In the genomic region with DNA sequence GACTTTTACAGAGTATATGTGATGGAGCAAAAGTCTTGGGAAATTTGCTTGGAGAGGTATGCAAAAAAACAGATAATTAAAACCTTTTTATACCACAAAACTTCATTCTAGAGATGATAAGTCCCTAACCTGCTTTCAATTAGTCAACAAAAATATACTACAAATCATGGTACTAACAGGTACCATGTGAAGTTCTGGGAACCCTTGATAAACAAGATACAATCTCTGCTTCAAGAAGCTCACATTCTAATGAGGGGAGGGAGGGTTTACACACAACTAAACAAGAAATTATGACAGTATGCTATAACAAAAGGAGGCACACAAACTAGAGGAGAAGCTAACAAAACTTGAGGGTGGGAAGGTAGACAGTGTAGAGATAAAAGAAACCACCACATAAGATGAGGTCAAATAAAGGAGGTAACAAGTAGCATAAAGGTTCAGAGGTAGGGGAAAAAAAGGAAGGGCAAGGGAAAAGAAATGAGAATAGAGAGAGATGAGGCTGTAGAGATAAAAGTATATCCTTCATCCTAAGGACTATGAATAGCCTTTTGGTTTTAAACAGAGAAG, we compare ENCODE assay signal across 21 cellular contexts.
DNase-seq lines count a peak whose midpoint lies in the region; ATAC-seq and TF ChIP-seq lines count a peak whose summit lies in the region.
"Had no signal": no experiment of that assay in that cellular context is flagged by ENCODE, and none has a peak within 500 bp of the region (broad histone marks: within the 10 kb centered on the region; RNA-seq: fewer than 3 reads in every experiment).

No MANE protein-coding gene starts in this region.

- no peaks in the 10 kb centered on the region for H3K27me3 Mint-ChIP-seq in activated naive CD8-positive, alpha-beta T cell treated with anti-CD3 and anti-CD28 coated beads for 36 hours
- H3K27me3 Mint-ChIP-seq in activated naive CD8-positive, alpha-beta T cell treated with anti-CD3 and anti-CD28 coated beads, Interleukin-2, amount 50 U/mL, for 24 hours, result no peaks in the 10 kb centered on the region
- no peaks in the 10 kb centered on the region for H3K27me3 Mint-ChIP-seq in T-helper 2 cell treated with Interferon-gamma antibody and Interleukin-4, amounts not matched to agents 5 μg/mL and 100 μg/mL, for 36 hours (ENCODE audit: low read depth)
- no peaks in the 10 kb centered on the region for H3K27me3 Mint-ChIP-seq in central memory CD8-positive, alpha-beta T cell
- H3K27me3 Mint-ChIP-seq in nephron progenitor cell (ENCODE audit: low read depth, poor library complexity), result no peaks in the 10 kb centered on the region
- H3K27me3 Mint-ChIP-seq: CD4-positive, alpha-beta memory T cell had no signal

- no peak for ATAC-seq in activated naive CD8-positive, alpha-beta T cell treated with anti-CD3 and anti-CD28 coated beads, Interleukin-2, amount 50 U/mL, for 24 hours
- ATAC-seq in central memory CD8-positive, alpha-beta T cell (replicated peaks; ENCODE audit: extremely low read depth, poor library complexity, severe bottlenecking), result no peak
- ATAC-seq: Right ventricle myocardium inferior had no signal

- H3K4me1 Mint-ChIP-seq in activated naive CD8-positive, alpha-beta T cell treated with anti-CD3 and anti-CD28 coated beads for 36 hours, result peaks cover 19% of the 10 kb centered on the region
- H3K4me1 Mint-ChIP-seq in activated naive CD8-positive, alpha-beta T cell treated with anti-CD3 and anti-CD28 coated beads, Interleukin-2, amount 50 U/mL, for 24 hours, result peaks cover 15% of the 10 kb centered on the region
- peaks cover 13% of the 10 kb centered on the region for H3K4me1 Mint-ChIP-seq in T-helper 2 cell treated with Interferon-gamma antibody and Interleukin-4, amounts not matched to agents 5 μg/mL and 100 μg/mL, for 36 hours (ENCODE audit: low read depth)
- H3K4me1 Mint-ChIP-seq in central memory CD8-positive, alpha-beta T cell, result peaks cover 15% of the 10 kb centered on the region
- no peaks in the 10 kb centered on the region for H3K4me1 Mint-ChIP-seq in nephron progenitor cell

- H3K36me3 Mint-ChIP-seq in activated naive CD8-positive, alpha-beta T cell treated with anti-CD3 and anti-CD28 coated beads for 36 hours, result peaks cover 21% of the 10 kb centered on the region
- peaks cover 19% of the 10 kb centered on the region for H3K36me3 Mint-ChIP-seq in activated naive CD8-positive, alpha-beta T cell treated with anti-CD3 and anti-CD28 coated beads, Interleukin-2, amount 50 U/mL, for 24 hours (ENCODE audit: low read depth)
- H3K36me3 Mint-ChIP-seq in T-helper 2 cell treated with Interferon-gamma antibody and Interleukin-4, amounts not matched to agents 5 μg/mL and 100 μg/mL, for 36 hours (ENCODE audit: low read depth), result peaks cover 20% of the 10 kb centered on the region
- peaks cover 7% of the 10 kb centered on the region for H3K36me3 Mint-ChIP-seq in central memory CD8-positive, alpha-beta T cell (ENCODE audit: insufficient read depth)
- H3K36me3 Mint-ChIP-seq in nephron progenitor cell (ENCODE audit: low read depth), result peaks cover 9% of the 10 kb centered on the region

- no peak for DNase-seq in activated naive CD8-positive, alpha-beta T cell treated with anti-CD3 and anti-CD28 coated beads for 36 hours
- no peak for DNase-seq in activated naive CD8-positive, alpha-beta T cell treated with anti-CD3 and anti-CD28 coated beads, Interleukin-2, amount 50 U/mL, for 24 hours
- no peak for DNase-seq in T-helper 2 cell treated with Interferon-gamma antibody and Interleukin-4, amounts not matched to agents 5 μg/mL and 100 μg/mL, for 36 hours (ENCODE audit: low spot score)
- DNase-seq in central memory CD8-positive, alpha-beta T cell (ENCODE audit: low spot score in 2 of 2), result no peak
- DNase-seq in nephron progenitor cell (no peak), amygdala (lab: John Stamatoyannopoulos, UW) (no peak), NCI-H2171 (lab: John Stamatoyannopoulos, UW) (no peak), NCI-H2107 treated with DMSO at 0.1 percent for 48 hours (lab: John Stamatoyannopoulos, UW; ENCODE audit: unreplicated experiment) (no peak)
- DNase-seq: CD4-positive, alpha-beta memory T cell; DMS53; GM23248; HCEC 1CT; Kasumi-1; MG63; NCI-H1092; NCI-H1436 treated with DMSO at 0.1 percent for 48 hours; NCI-H2029 treated with DMSO at 0.1 percent for 48 hours; NCI-H446 treated with DMSO at 0.1 percent for 48 hours; NCI-H69; Peyer's patch had no signal

- no peaks in the 10 kb centered on the region for H3K9me3 Mint-ChIP-seq in activated naive CD8-positive, alpha-beta T cell treated with anti-CD3 and anti-CD28 coated beads for 36 hours
- no peaks in the 10 kb centered on the region for H3K9me3 Mint-ChIP-seq in activated naive CD8-positive, alpha-beta T cell treated with anti-CD3 and anti-CD28 coated beads, Interleukin-2, amount 50 U/mL, for 24 hours
- no peaks in the 10 kb centered on the region for H3K9me3 Mint-ChIP-seq in T-helper 2 cell treated with Interferon-gamma antibody and Interleukin-4, amounts not matched to agents 5 μg/mL and 100 μg/mL, for 36 hours
- no peaks in the 10 kb centered on the region for H3K9me3 Mint-ChIP-seq in central memory CD8-positive, alpha-beta T cell
- no peaks in the 10 kb centered on the region for H3K9me3 Mint-ChIP-seq in nephron progenitor cell
- H3K9me3 Mint-ChIP-seq: CD4-positive, alpha-beta memory T cell had no signal

- H3K27ac Mint-ChIP-seq in activated naive CD8-positive, alpha-beta T cell treated with anti-CD3 and anti-CD28 coated beads for 36 hours, result peak overlapping the region; percentile 2
- H3K27ac Mint-ChIP-seq in activated naive CD8-positive, alpha-beta T cell treated with anti-CD3 and anti-CD28 coated beads, Interleukin-2, amount 50 U/mL, for 24 hours, result no peak overlapping the region
- peak overlapping the region; percentile 46 for H3K27ac Mint-ChIP-seq in T-helper 2 cell treated with Interferon-gamma antibody and Interleukin-4, amounts not matched to agents 5 μg/mL and 100 μg/mL, for 36 hours
- peak overlapping the region; percentile 0 for H3K27ac Mint-ChIP-seq in central memory CD8-positive, alpha-beta T cell (ENCODE audit: low read depth)
- H3K27ac Mint-ChIP-seq in nephron progenitor cell, result peak overlapping the region; percentile 16

- no peak for TF ChIP-seq CTCF in nephron progenitor cell (IDR thresholded peaks at IDR 0.05)

- no peak overlapping the region for H3K4me3 Mint-ChIP-seq in activated naive CD8-positive, alpha-beta T cell treated with anti-CD3 and anti-CD28 coated beads for 36 hours
- no peak overlapping the region for H3K4me3 Mint-ChIP-seq in activated naive CD8-positive, alpha-beta T cell treated with anti-CD3 and anti-CD28 coated beads, Interleukin-2, amount 50 U/mL, for 24 hours
- no peak overlapping the region for H3K4me3 Mint-ChIP-seq in T-helper 2 cell treated with Interferon-gamma antibody and Interleukin-4, amounts not matched to agents 5 μg/mL and 100 μg/mL, for 36 hours
- H3K4me3 Mint-ChIP-seq in central memory CD8-positive, alpha-beta T cell, result no peak overlapping the region
- H3K4me3 Mint-ChIP-seq in nephron progenitor cell, result no peak overlapping the region
